Comparison of ENCODE assay signal across 8 cellular contexts in genomic region chr16:3149630-3150345, GRCh38. TPM values are rescaled to one million over a fixed set of nuclear protein-coding genes. Genes with fewer than 3 reads are reported as not detected.
DNase-seq lines count a peak whose midpoint lies in the region; ATAC-seq and TF ChIP-seq lines count a peak whose summit lies in the region.

No MANE protein-coding gene starts in this region.

- H3K4me3 ChIP-seq in GM12865 (ENCODE audit: low read depth, low read length): peak overlapping the region; percentile 82
- H3K4me3 ChIP-seq in brain microvascular endothelial cell (ENCODE audit: low read depth, low read length): peak overlapping the region; percentile 79
- H3K4me3 ChIP-seq in iPS-11a (ENCODE audit: low read depth, low read length): peak overlapping the region; percentile 75

- DNase-seq in 8988T: peak; percentile 71
- DNase-seq in GM12865 (ENCODE audit: low read depth): peak; percentile 80
- DNase-seq in HT1080 (ENCODE audit: low read depth): peak; percentile 36
- DNase-seq in brain microvascular endothelial cell: peak; percentile 56
- DNase-seq in retina: peak; percentile 85

- H3K36me3 ChIP-seq in brain microvascular endothelial cell (replicated peaks): no peaks in the 10 kb centered on the region

- TF ChIP-seq CTCF in GM12865 (IDR thresholded peaks at IDR 0.05; ENCODE audit: insufficient read depth, low read depth, low read length, missing control alignments): peak; percentile 57
- TF ChIP-seq CTCF in brain microvascular endothelial cell (IDR thresholded peaks at IDR 0.05; ENCODE audit: low read depth, low read length, missing control alignments): peak; percentile 68

- no peaks in the 10 kb centered on the region for H3K27me3 ChIP-seq in brain microvascular endothelial cell (replicated peaks)

- ATAC-seq in SK-N-SH treated with all-trans-retinoic acid at 6 μM for 48 hours (peak; percentile 55), HG02623 (IDR thresholded peaks at IDR 0.05; ENCODE audit: unreplicated experiment) (no peak)

- peak overlapping the region; percentile 37 for H3K27ac ChIP-seq in brain microvascular endothelial cell

- in situ Hi-C loops in brain microvascular endothelial cell (cut with HindIII; ENCODE audit: low pct_ligation_motif_present, low sequenced_read_pairs): no loop called here

TF ChIP-seq in SK-N-SH treated with all-trans-retinoic acid at 6 μM for 48 hours, 23 proteins besides CTCF, POLR2A, EP300 and RAD21:
- no peak for TF ChIP-seq RARB (CRISPR knock-in tag; IDR thresholded peaks at IDR 0.05)
- TF ChIP-seq TSHZ2 (CRISPR knock-in tag; IDR thresholded peaks at IDR 0.05): 0 out of 2 replicates have a peak, but pooled peaks have one; percentile 21
TF ChIP-seq in SK-N-SH treated with all-trans-retinoic acid at 6 μM for 48 hours: peak in this region for 1.

RNA-seq across cellular contexts. Expression of gene ZNF213, which starts 15.0 kb away (rescaled TPM):
- total RNA-seq in HT1080 (2014; rRNA removed; shearing (Covaris generic)): 3.8 and 4.6 TPM in 2 replicates
- polyA plus RNA-seq in HT1080 (2015; cell fraction: cytosol; rRNA removed): 9.6 and 9.9 TPM in 2 replicates
- 6.5 and 8.4 TPM in 2 replicates for polyA plus RNA-seq in HT1080 (2015; cell fraction: nucleus; rRNA removed)

RNA-seq across cellular contexts. Expression of gene ZNF205, which starts 37.4 kb away (rescaled TPM):
- total RNA-seq in HT1080 (2014; rRNA removed; shearing (Covaris generic)): 15.3 and 16.6 TPM in 2 replicates
- 10.6 and 10.9 TPM in 2 replicates for polyA plus RNA-seq in HT1080 (2015; cell fraction: cytosol; rRNA removed)
- 11.1 and 14.4 TPM in 2 replicates for polyA plus RNA-seq in HT1080 (2015; cell fraction: nucleus; rRNA removed)

RNA-seq across cellular contexts. Expression of gene OR1F1, which starts 38.2 kb away (rescaled TPM):
- not detected in 2 replicates for total RNA-seq in HT1080 (2014; rRNA removed; shearing (Covaris generic))
- not detected in 2 replicates for polyA plus RNA-seq in HT1080 (2015; cell fraction: cytosol; rRNA removed)
- polyA plus RNA-seq in HT1080 (2015; cell fraction: nucleus; rRNA removed): 0.35 TPM in 1 of 2 replicates, not detected in the other

RNA-seq across cellular contexts. Expression of gene ZSCAN10, which starts 50.7 kb away (rescaled TPM):
- not detected in 2 replicates for total RNA-seq in HT1080 (2014; rRNA removed; shearing (Covaris generic))
- polyA plus RNA-seq in HT1080 (2015; cell fraction: cytosol; rRNA removed): not detected in 2 replicates
- polyA plus RNA-seq in HT1080 (2015; cell fraction: nucleus; rRNA removed): 0.20 and 0.62 TPM in 2 replicates
